Comparison of ENCODE assay signal across 8 cellular contexts in genomic region chr16:14070555-14070876, GRCh38. TPM values are rescaled to one million over a fixed set of nuclear protein-coding genes. Genes with fewer than 3 reads are reported as not detected.
DNase-seq lines count a peak whose midpoint lies in the region; ATAC-seq, FAIRE-seq and TF ChIP-seq lines count a peak whose summit lies in the region.

No MANE protein-coding gene starts in this region.

- H3K9me3 ChIP-seq in liver (ENCODE audit: control insufficient read depth in 4 of 4, low read length in 3 of 4), result no peaks in the 10 kb centered on the region
- H3K9me3 ChIP-seq in upper lobe of left lung, result no peaks in the 10 kb centered on the region

- H3K27ac Mint-ChIP-seq in CD14-positive monocyte, result no peak overlapping the region
- peak overlapping the region; percentile 78 for H3K27ac Mint-ChIP-seq in activated naive CD8-positive, alpha-beta T cell treated with anti-CD3 and anti-CD28 coated beads, Interleukin-2, amount 10 ng/mL, durations not matched to agents 7 days and 5 days

- H3K4me1 Mint-ChIP-seq in CD14-positive monocyte, result peaks cover 11% of the 10 kb centered on the region
- peaks cover 7% of the 10 kb centered on the region for H3K4me1 Mint-ChIP-seq in activated naive CD8-positive, alpha-beta T cell treated with anti-CD3 and anti-CD28 coated beads, Interleukin-2, amount 10 ng/mL, durations not matched to agents 7 days and 5 days

- peak overlapping the region; percentile 16 to 81 for H3K9ac ChIP-seq in liver (ENCODE audit: low read depth in 1 of 2, low read length in 2 of 2)

- H3K36me3 ChIP-seq in liver (ENCODE audit: control insufficient read depth in 4 of 4, insufficient read depth in 3 of 4, low read depth in 1 of 4, low read length in 3 of 4), result no peaks in the 10 kb centered on the region
- H3K36me3 ChIP-seq in upper lobe of left lung, result no peaks in the 10 kb centered on the region

- H3K27me3 ChIP-seq in liver (ENCODE audit: control insufficient read depth in 4 of 4, insufficient read depth in 4 of 4, low read length in 3 of 4) (no peaks in the 10 kb centered on the region), upper lobe of left lung (no peaks in the 10 kb centered on the region)

- H3K27ac ChIP-seq in liver (ENCODE audit: low read depth in 1 of 2, low read length in 2 of 2) (peak overlapping the region; percentile 81), upper lobe of left lung (peak overlapping the region; percentile 85 to 95 (median 90))

- 59% methylated on average over 4 of the region's 4 CpGs for WGBS in liver
- 52 to 75% methylated on average over 4 of the region's 4 CpGs for WGBS in upper lobe of left lung, 2 donors

- no peak for TF ChIP-seq POLR2A in upper lobe of left lung (IDR thresholded peaks at IDR 0.05)

- peak overlapping the region; percentile 86 to 89 for H3K4me3 Mint-ChIP-seq in CD14-positive monocyte
- peak overlapping the region; percentile 87 for H3K4me3 Mint-ChIP-seq in activated naive CD8-positive, alpha-beta T cell treated with anti-CD3 and anti-CD28 coated beads, Interleukin-2, amount 10 ng/mL, durations not matched to agents 7 days and 5 days

- FAIRE-seq in frontal cortex (lab: Jason Lieb, UNC), result no peak

- H3K27me3 Mint-ChIP-seq in CD14-positive monocyte (ENCODE audit: low read depth in 3 of 3), result peaks cover 4 to 17% (median 16%) of the 10 kb centered on the region in 3 donors
- H3K27me3 Mint-ChIP-seq in activated naive CD8-positive, alpha-beta T cell treated with anti-CD3 and anti-CD28 coated beads, Interleukin-2, amount 10 ng/mL, durations not matched to agents 7 days and 5 days, result peaks cover 3% of the 10 kb centered on the region

- POLR2A ChIA-PET in activated naive CD8-positive, alpha-beta T cell treated with anti-CD3 and anti-CD28 coated beads, Interleukin-2, amount 10 ng/mL, durations not matched to agents 7 days and 5 days (lab: Charles Lee), result interaction anchor here (1.2 kb wide), 1 partner anchor 215 kb away, joined by 4 read pairs; no protein-coding TSS in a partner anchor

- intact Hi-C loops in CD14-positive monocyte (cut with micrococcal nuclease), result loop anchor here (5.0 to 10.0 kb wide), 2 partner anchors 146 to 148 kb away; partner anchors contain the start of gene ERCC4 (in 2 of the 2)

- no peak for ATAC-seq in activated naive CD8-positive, alpha-beta T cell treated with anti-CD3 and anti-CD28 coated beads, Interleukin-2, amount 10 ng/mL, durations not matched to agents 7 days and 5 days (ENCODE audit: low read depth)
- ATAC-seq in upper lobe of left lung (ENCODE audit: low FRiP score in 2 of 2) (peak in 1 of 2 donors; percentile 3), GM18502 (IDR thresholded peaks at IDR 0.05; ENCODE audit: poor library complexity, unreplicated experiment) (no peak), GM18873 (IDR thresholded peaks at IDR 0.05; ENCODE audit: low FRiP score, unreplicated experiment) (no peak)

- H3K36me3 Mint-ChIP-seq in CD14-positive monocyte, result no peaks in the 10 kb centered on the region
- H3K36me3 Mint-ChIP-seq in activated naive CD8-positive, alpha-beta T cell treated with anti-CD3 and anti-CD28 coated beads, Interleukin-2, amount 10 ng/mL, durations not matched to agents 7 days and 5 days, result no peaks in the 10 kb centered on the region

- no peak for TF ChIP-seq RAD21 in liver (IDR thresholded peaks at IDR 0.05)

- H3K4me1 ChIP-seq in liver (ENCODE audit: control insufficient read depth in 4 of 4, insufficient read depth in 4 of 4, low read length in 3 of 4) (peaks cover 3 to 22% (median 12%) of the 10 kb centered on the region in 4 donors), upper lobe of left lung (peaks cover 13 to 25% (median 14%) of the 10 kb centered on the region in 4 donors)

- no peak for TF ChIP-seq EP300 in upper lobe of left lung (IDR thresholded peaks at IDR 0.05)

- H3K4me3 ChIP-seq in HFF-Myc (replicated peaks; ENCODE audit: low read depth, low read length) (peak overlapping the region; percentile 70), liver (ENCODE audit: low read depth in 1 of 3, low read length in 3 of 3) (peak overlapping the region; percentile 76 to 96 (median 88)), upper lobe of left lung (peak overlapping the region; percentile 81 to 95 (median 85))

- no peak for TF ChIP-seq CTCF in CD14-positive monocyte (IDR thresholded peaks at IDR 0.05)
- TF ChIP-seq CTCF in HFF-Myc (IDR thresholded peaks at IDR 0.05; ENCODE audit: low read depth, low read length, missing control alignments), result no peak
- no peak for TF ChIP-seq CTCF in liver (IDR thresholded peaks at IDR 0.05; ENCODE audit: low read depth, low read length, missing input control)
- TF ChIP-seq CTCF in upper lobe of left lung (IDR thresholded peaks at IDR 0.05), result no peak

- DNase-seq in CD14-positive monocyte (ENCODE audit: low spot score) (no peak), HFF-Myc (ENCODE audit: extremely low read depth, low read depth) (no peak), upper lobe of left lung (no peak), frontal cortex (ENCODE audit: low spot score in 2 of 2) (no peak)
- no peak for DNase-seq in activated naive CD8-positive, alpha-beta T cell treated with anti-CD3 and anti-CD28 coated beads, Interleukin-2, amount 10 ng/mL, durations not matched to agents 7 days and 5 days

- H3K9me3 Mint-ChIP-seq in CD14-positive monocyte, result no peaks in the 10 kb centered on the region
- no peaks in the 10 kb centered on the region for H3K9me3 Mint-ChIP-seq in activated naive CD8-positive, alpha-beta T cell treated with anti-CD3 and anti-CD28 coated beads, Interleukin-2, amount 10 ng/mL, durations not matched to agents 7 days and 5 days

TF ChIP-seq in liver, 16 proteins besides CTCF, POLR2A, EP300 and RAD21:
- TF ChIP-seq FOXA1 (IDR thresholded peaks at IDR 0.05) (no peak), ATF3 (IDR thresholded peaks at IDR 0.05) (no peak), YY1 (IDR thresholded peaks at IDR 0.05) (no peak), GABPA (IDR thresholded peaks at IDR 0.05 in 1 of 2, conservative IDR thresholded peaks at IDR 0.05 in 1 of 2) (no peak), MAX (IDR thresholded peaks at IDR 0.05) (no peak), EGR1 (IDR thresholded peaks at IDR 0.05; ENCODE audit: low read depth in 2 of 2) (no peak), RXRA (IDR thresholded peaks at IDR 0.05) (no peak), REST (IDR thresholded peaks at IDR 0.05) (no peak), SP1 (IDR thresholded peaks at IDR 0.05) (no peak), NR2F2 (IDR thresholded peaks at IDR 0.05) (no peak), FOXA2 (IDR thresholded peaks at IDR 0.05) (no peak), HNF4A (conservative IDR thresholded peaks at IDR 0.05) (no peak), TAF1 (conservative IDR thresholded peaks at IDR 0.05) (no peak), HNF4G (IDR thresholded peaks at IDR 0.05) (no peak), JUND (IDR thresholded peaks at IDR 0.05) (no peak), ZBTB33 (IDR thresholded peaks at IDR 0.05) (no peak)

RNA-seq across cellular contexts. Expression of gene MRTFB, which starts 0.6 kb away (rescaled TPM):
- polyA plus RNA-seq in CD14-positive monocyte (under 1 TPM; 0.69 to 0.87 TPM), liver (1 to 10 TPM; 4.1 to 5.9 TPM)
- total RNA-seq in activated naive CD8-positive, alpha-beta T cell treated with anti-CD3 and anti-CD28 coated beads, Interleukin-2, amount 10 ng/mL, durations not matched to agents 7 days and 5 days, result 10 to 100 TPM; 14.1 to 16.2 TPM
- total RNA-seq in liver (10 to 100 TPM in 1 of 2 donors, 1 to 10 TPM in 1; 5.7 to 14.2 TPM), upper lobe of left lung (100 to 1,000 TPM in 1 of 6 donors, 10 to 100 TPM in 5; 46.9 to 100 (median 66.7) TPM), frontal cortex (37.5 TPM)
